ENCODE assay signal across 26 cellular contexts in genomic region chr1:186869829-186870228, GRCh38. TPM values are rescaled to one million over a fixed set of nuclear protein-coding genes. Genes with fewer than 3 reads are reported as not detected.
DNase-seq lines count a peak whose midpoint lies in the region; ATAC-seq and TF ChIP-seq lines count a peak whose summit lies in the region.
"Had no signal": no experiment of that assay in that cellular context is flagged by ENCODE, and none has a peak within 500 bp of the region (broad histone marks: within the 10 kb centered on the region; RNA-seq: fewer than 3 reads in every experiment).

No MANE protein-coding gene starts in this region.

- H3K27ac ChIP-seq in neural cell (ENCODE audit: low read length) = no peak overlapping the region
- H3K27ac ChIP-seq: BLaER1 treated with 17β-estradiol and CSF1 and Interleukin-3, amounts not matched to agents 10 nM and 100 nM; RWPE1 had no signal

- no peaks in the 10 kb centered on the region for H4K20me1 ChIP-seq in neural cell (ENCODE audit: insufficient read depth)
- H4K20me1 ChIP-seq: BLaER1 treated with 17β-estradiol and CSF1 and Interleukin-3, amounts not matched to agents 10 nM and 100 nM had no signal

- intact Hi-C loops in Calu3 (cut with micrococcal nuclease; ENCODE audit: unreplicated experiment) = loop anchor here (2.0 kb wide), 2 partner anchors 21 to 41 kb away; partner anchors contain the start of gene PLA2G4A

- H3K4me3 ChIP-seq in neural cell (ENCODE audit: low read length) = no peak overlapping the region
- H3K4me3 ChIP-seq: BLaER1 treated with 17β-estradiol and CSF1 and Interleukin-3, amounts not matched to agents 10 nM and 100 nM had no signal

- H3K9me2 ChIP-seq in neural cell (ENCODE audit: insufficient read depth, low read length) = no peaks in the 10 kb centered on the region

- no peaks in the 10 kb centered on the region for H3K27me3 ChIP-seq in neural cell (ENCODE audit: insufficient read depth, low read depth, low read length)
- H3K27me3 ChIP-seq: BLaER1 treated with 17β-estradiol and CSF1 and Interleukin-3, amounts not matched to agents 10 nM and 100 nM had no signal

- H3K9ac ChIP-seq in neural cell (ENCODE audit: low read length) = no peak overlapping the region
- H3K9ac ChIP-seq: BLaER1 treated with 17β-estradiol and CSF1 and Interleukin-3, amounts not matched to agents 10 nM and 100 nM had no signal

- H3K4me2 ChIP-seq in neural cell (ENCODE audit: low read length) = no peak overlapping the region
- H3K4me2 ChIP-seq: BLaER1 treated with 17β-estradiol and CSF1 and Interleukin-3, amounts not matched to agents 10 nM and 100 nM had no signal

- H2AFZ ChIP-seq in neural cell (ENCODE audit: low read depth, low read length) = no peak overlapping the region

- no peaks in the 10 kb centered on the region for H3K36me3 ChIP-seq in neural cell (ENCODE audit: insufficient read depth, low read length)
- H3K36me3 ChIP-seq: BLaER1 treated with 17β-estradiol and CSF1 and Interleukin-3, amounts not matched to agents 10 nM and 100 nM had no signal

- no peaks in the 10 kb centered on the region for H3K27me3 Mint-ChIP-seq in Calu3 (ENCODE audit: unreplicated experiment)
- H3K27me3 Mint-ChIP-seq: CD4-positive, alpha-beta T cell had no signal

- no peaks in the 10 kb centered on the region for H3K9me3 Mint-ChIP-seq in Calu3 (ENCODE audit: low read depth, unreplicated experiment)
- H3K9me3 Mint-ChIP-seq: CD4-positive, alpha-beta T cell had no signal

- CTCF ChIA-PET in Calu3 (lab: Charles Lee) = no interaction called here

- no peaks in the 10 kb centered on the region for H3K36me3 Mint-ChIP-seq in Calu3 (ENCODE audit: insufficient read depth, unreplicated experiment)

- H3K9me3 ChIP-seq in neural cell (ENCODE audit: low read length) = no peaks in the 10 kb centered on the region
- H3K9me3 ChIP-seq: BLaER1 treated with 17β-estradiol and CSF1 and Interleukin-3, amounts not matched to agents 10 nM and 100 nM had no signal

- peak; percentile 38 for ATAC-seq in GM21529 (IDR thresholded peaks at IDR 0.05; ENCODE audit: unreplicated experiment)
- ATAC-seq: HepG2, Panc1 had no signal

- H3K27ac Mint-ChIP-seq in Calu3 (ENCODE audit: unreplicated experiment) = peak overlapping the region; percentile 15
- H3K27ac Mint-ChIP-seq: CD4-positive, alpha-beta T cell had no signal

- no TSS peak for BruUV-seq in Calu3 (replicated peaks; lab: Mats Ljungman, UMichigan)

- DNase-seq in Calu3 (no peak), NCI-H526 treated with DMSO at 0.1 percent for 48 hours (lab: John Stamatoyannopoulos, UW) (peak; percentile 99), germinal center (ENCODE audit: low spot score) (no peak), NCI-H510A (lab: John Stamatoyannopoulos, UW) (no peak), NCI-H345 treated with DMSO at 0.1 percent for 48 hours (lab: John Stamatoyannopoulos, UW; ENCODE audit: unreplicated experiment) (no peak)
- no peak for DNase-seq in stimulated activated CD4-positive, alpha-beta T cell treated with anti-CD3 and anti-CD28 coated beads, Interleukin-4, amount 100 ng/mL, for 24 hours
- DNase-seq: 8988T; CD4-positive, alpha-beta T cell; HCEC 1CT; Karpas-422; NCI-H1092 treated with DMSO at 0.1 percent for 48 hours; NCI-H1436; NCI-H187; NCI-H2081 treated with DMSO at 0.1 percent for 48 hours; NCI-H2171; NCI-H226; NCI-H524 treated with DMSO at 0.1 percent for 48 hours; SHP77; T-helper 1 cell had no signal

- TF ChIP-seq RAD21 in neural cell (conservative IDR thresholded peaks at IDR 0.05) = no peak

- H3K4me1 Mint-ChIP-seq in Calu3 (ENCODE audit: low read depth, unreplicated experiment) = peaks cover 33% of the 10 kb centered on the region

- H3K4me3 Mint-ChIP-seq in Calu3 (ENCODE audit: low read depth, unreplicated experiment) = no peak overlapping the region
- H3K4me3 Mint-ChIP-seq: CD4-positive, alpha-beta T cell had no signal

- TF ChIP-seq CTCF in Calu3 (IDR thresholded peaks at IDR 0.05; ENCODE audit: unreplicated experiment) (no peak), neural cell (IDR thresholded peaks at IDR 0.05; ENCODE audit: poor library complexity, severe bottlenecking) (no peak)

- peak; percentile 56 for TF ChIP-seq EP300 in neural cell (conservative IDR thresholded peaks at IDR 0.05; ENCODE audit: poor library complexity, severe bottlenecking)

- H3F3A ChIP-seq in neural cell (ENCODE audit: insufficient read depth, low read length, poor library complexity, severe bottlenecking) = no peaks in the 10 kb centered on the region

- no peaks in the 10 kb centered on the region for H3K79me2 ChIP-seq in neural cell (replicated peaks; ENCODE audit: insufficient read depth, low read length)

TF ChIP-seq in neural cell, 6 proteins besides CTCF, POLR2A, EP300 and RAD21:
- TF ChIP-seq REST (IDR thresholded peaks at IDR 0.05; ENCODE audit: borderline replicate concordance) (no peak), TAF1 (IDR thresholded peaks at IDR 0.05; ENCODE audit: low read depth) (no peak), SMC3 (conservative IDR thresholded peaks at IDR 0.05; ENCODE audit: poor library complexity) (no peak), EZH2 (IDR thresholded peaks at IDR 0.05; ENCODE audit: borderline replicate concordance, insufficient read depth, low read length, poor library complexity, severe bottlenecking) (no peak), POLR2AphosphoS5 (IDR thresholded peaks at IDR 0.05) (no peak), MXI1 (conservative IDR thresholded peaks at IDR 0.05; ENCODE audit: poor library complexity, severe bottlenecking) (no peak)
TF ChIP-seq in neural cell: peak in this region for 0.

RNA-seq across cellular contexts. Expression of gene PLA2G4A, which starts 41.1 kb away (rescaled TPM):
- 29.8 and 36.0 TPM in 2 replicates for total RNA-seq in Calu3 (2022)
- polyA plus RNA-seq in neural cell = 0.52 TPM in 1 of 2 replicates, not detected in the other
- polyA minus RNA-seq in neural cell = 0.24 TPM in 1 of 2 replicates, not detected in the other
- total RNA-seq: CD4-positive, alpha-beta T cell; HepG2; OCI-LY7 had no signal
- polyA plus RNA-seq: HepG2 had no signal
